Comparison of ENCODE assay signal across 8 cellular contexts in genomic region chr4:1720163-1720983, GRCh38. TPM values are rescaled to one million over a fixed set of nuclear protein-coding genes. Genes with fewer than 3 reads are reported as not detected.
A peak's percentile ranks its signal among the peaks of the same experiment; 100 is the strongest.
DNase-seq lines count a peak whose midpoint lies in the region; ATAC-seq, FAIRE-seq and TF ChIP-seq lines count a peak whose summit lies in the region.

No MANE protein-coding gene starts in this region.

- no peaks in the 10 kb centered on the region for H3K27me3 ChIP-seq in SU-DHL-6 (ENCODE audit: low read length)
- no peaks in the 10 kb centered on the region for H3K27me3 ChIP-seq in keratinocyte (ENCODE audit: control insufficient read depth, extremely low read depth, insufficient read depth, low read length)

- H3K79me2 ChIP-seq in SU-DHL-6 (ENCODE audit: insufficient read depth, low read length) (peaks cover 43% of the 10 kb centered on the region), keratinocyte (ENCODE audit: control insufficient read depth, insufficient read depth, low read length) (peaks cover 67% of the 10 kb centered on the region)

- H4K20me1 ChIP-seq in SU-DHL-6 (ENCODE audit: low read depth, low read length) (peaks cover 5% of the 10 kb centered on the region; the same call in 1 of the 2 replicates), keratinocyte (ENCODE audit: control insufficient read depth, extremely low read depth, insufficient read depth, low read length) (peaks cover under 1% of the 10 kb centered on the region)

- no peaks in the 10 kb centered on the region for H3K9me3 ChIP-seq in SU-DHL-6 (ENCODE audit: insufficient read depth, low read length)
- no peaks in the 10 kb centered on the region for H3K9me3 ChIP-seq in keratinocyte (ENCODE audit: control insufficient read depth, low read depth, low read length)

- H3K9me2 ChIP-seq in SU-DHL-6 (replicated peaks; ENCODE audit: insufficient read depth, low read length), result no peaks in the 10 kb centered on the region

- no peaks in the 10 kb centered on the region for H3K9me1 ChIP-seq in keratinocyte (ENCODE audit: control insufficient read depth, extremely low read depth, insufficient read depth, low read length)

- peak overlapping the region; percentile 85 for H3K27ac ChIP-seq in SU-DHL-6 (ENCODE audit: low read depth, low read length)
- H3K27ac ChIP-seq in keratinocyte (ENCODE audit: control insufficient read depth, insufficient read depth, low read length), result peak overlapping the region; percentile 60

- TF ChIP-seq CTCF in SU-DHL-6 (IDR thresholded peaks at IDR 0.05; ENCODE audit: insufficient read depth, low read length, poor library complexity, severe bottlenecking) (no peak), cardiac fibroblast (IDR thresholded peaks at IDR 0.05; ENCODE audit: low read depth, low read length) (no peak), keratinocyte (optimal IDR thresholded peaks at IDR 0.05 in 1 of 3, IDR thresholded peaks at IDR 0.05 in 1 of 3, conservative IDR thresholded peaks at IDR 0.05 in 1 of 3; ENCODE audit: extremely low read depth in 1 of 3, insufficient read depth in 2 of 3, low read length in 3 of 3) (no peak)

- DNase-seq in AG08396 (ENCODE audit: low spot score) (peak; percentile 68), cardiac fibroblast (ENCODE audit: low read depth in 2 of 2) (peak; percentile 49 to 51), keratinocyte (ENCODE audit: low read depth, low spot score) (no peak), COR-L47 (lab: John Stamatoyannopoulos, UW) (no peak)
- DNase-seq in stimulated activated CD4-positive, alpha-beta T cell treated with anti-CD3 and anti-CD28 coated beads, Interleukin-12 subunit alpha, Interleukin-12 subunit beta, amount 100 ng/mL, for 4 hours, result peak; percentile 48

- dilution Hi-C loops in keratinocyte (cut with MboI; ENCODE audit: extremely low pct_ligation_motif_present, low sequenced_read_pairs), result no loop called here

- H2AFZ ChIP-seq in SU-DHL-6 (ENCODE audit: low read depth, low read length, severe bottlenecking) (no peak overlapping the region), keratinocyte (ENCODE audit: control insufficient read depth, low read length) (peak overlapping the region; percentile 84)

- H3K4me2 ChIP-seq in SU-DHL-6 (ENCODE audit: low read depth, low read length, poor library complexity, severe bottlenecking) (peak overlapping the region; percentile 64), keratinocyte (ENCODE audit: control insufficient read depth, extremely low read depth, insufficient read depth, low read depth, low read length) (peak overlapping the region; percentile 92)

- FAIRE-seq in keratinocyte (lab: Jason Lieb, UNC), result no peak

- peak; percentile 25 for ATAC-seq in GM18511 (IDR thresholded peaks at IDR 0.05; ENCODE audit: unreplicated experiment)
- ATAC-seq in HG03039 (IDR thresholded peaks at IDR 0.05; ENCODE audit: unreplicated experiment), result peak; percentile 6

- peaks cover 45% of the 10 kb centered on the region for H3F3A ChIP-seq in SU-DHL-6 (ENCODE audit: insufficient read depth)

- H3K4me1 ChIP-seq in keratinocyte (ENCODE audit: control insufficient read depth, extremely low read depth, insufficient read depth, low read length), result peaks cover 17% of the 10 kb centered on the region

- H3K4me3 ChIP-seq in SU-DHL-6 (ENCODE audit: insufficient read depth, low read length, poor library complexity, severe bottlenecking), result peak overlapping the region; percentile 57
- H3K4me3 ChIP-seq in cardiac fibroblast (replicated peaks in 1 of 2; ENCODE audit: low read depth in 2 of 2, low read length in 2 of 2), result peak overlapping the region; percentile 68 to 71
- peak overlapping the region; percentile 75 to 81 (median 79) for H3K4me3 ChIP-seq in keratinocyte (ENCODE audit: control insufficient read depth in 2 of 3, extremely low read depth in 1 of 3, insufficient read depth in 2 of 3, low read depth in 1 of 3, low read length in 3 of 3)

- H3K9ac ChIP-seq in SU-DHL-6 (ENCODE audit: low read length) (peak overlapping the region; percentile 71), keratinocyte (ENCODE audit: control insufficient read depth, extremely low read depth, insufficient read depth, low read length) (peak overlapping the region; percentile 65)

- peaks cover 8% of the 10 kb centered on the region; the same call in 1 of the 2 replicates for H3K36me3 ChIP-seq in SU-DHL-6 (ENCODE audit: low read length)
- H3K36me3 ChIP-seq in keratinocyte (ENCODE audit: control insufficient read depth in 2 of 2, extremely low read depth in 1 of 2, insufficient read depth in 2 of 2, low read length in 2 of 2), result peaks cover 7 to 30% of the 10 kb centered on the region in 2 experiments

RNA-seq across cellular contexts. Expression of gene TMEM129, which starts 0.8 kb away (rescaled TPM):
- 11.7 to 30.0 TPM (median 15.3 TPM) in 3 replicates for polyA plus RNA-seq in keratinocyte
- polyA plus RNA-seq in keratinocyte (2011; ENCODE audit: low read depth), result 2.8 TPM
- polyA plus RNA-seq in keratinocyte (2011; cell fraction: cytosol; rRNA removed), result 12.4 and 25.7 TPM in 2 replicates
- polyA plus RNA-seq in keratinocyte (2011; cell fraction: nucleus; rRNA removed), result 28.0 and 46.3 TPM in 2 replicates
- polyA plus RNA-seq in keratinocyte (2012; ENCODE audit: low replicate concordance), result 16.9 and 20.4 TPM in 2 replicates
- 11.0 to 21.0 TPM (median 16.6 TPM) in 3 replicates for polyA minus RNA-seq in keratinocyte
- 50.3 TPM for polyA minus RNA-seq in keratinocyte (2011; cell fraction: cytosol; rRNA and poly(A)+ RNA removed)
- 24.2 and 26.2 TPM in 2 replicates for polyA minus RNA-seq in keratinocyte (2011; cell fraction: nucleus; rRNA and poly(A)+ RNA removed)

RNA-seq across cellular contexts. Expression of gene TACC3, which starts 0.9 kb away (rescaled TPM):
- 4.3 to 31.4 TPM (median 19.1 TPM) in 3 replicates for polyA plus RNA-seq in keratinocyte
- polyA plus RNA-seq in keratinocyte (2011; ENCODE audit: low read depth), result 0.94 TPM
- 7.5 and 8.6 TPM in 2 replicates for polyA plus RNA-seq in keratinocyte (2011; cell fraction: cytosol; rRNA removed)
- polyA plus RNA-seq in keratinocyte (2011; cell fraction: nucleus; rRNA removed), result 13.9 and 19.4 TPM in 2 replicates
- 2.1 and 37.1 TPM in 2 replicates for polyA plus RNA-seq in keratinocyte (2012; ENCODE audit: low replicate concordance)
- 3.8 to 33.5 TPM (median 10.3 TPM) in 3 replicates for polyA minus RNA-seq in keratinocyte
- polyA minus RNA-seq in keratinocyte (2011; cell fraction: cytosol; rRNA and poly(A)+ RNA removed), result 5.8 TPM
- 4.2 and 4.9 TPM in 2 replicates for polyA minus RNA-seq in keratinocyte (2011; cell fraction: nucleus; rRNA and poly(A)+ RNA removed)

RNA-seq across cellular contexts. Expression of gene SLBP, which starts 8.3 kb away (rescaled TPM):
- polyA plus RNA-seq in keratinocyte, result 52.1 to 90.6 TPM (median 77.1 TPM) in 3 replicates
- polyA plus RNA-seq in keratinocyte (2011; ENCODE audit: low read depth), result 90.5 TPM
- polyA plus RNA-seq in keratinocyte (2011; cell fraction: cytosol; rRNA removed), result 49.3 and 96.3 TPM in 2 replicates
- polyA plus RNA-seq in keratinocyte (2011; cell fraction: nucleus; rRNA removed), result 55.1 and 65.4 TPM in 2 replicates
- polyA plus RNA-seq in keratinocyte (2012; ENCODE audit: low replicate concordance), result 51.6 and 51.8 TPM in 2 replicates
- 14.2 to 44.1 TPM (median 24.5 TPM) in 3 replicates for polyA minus RNA-seq in keratinocyte
- 50.6 TPM for polyA minus RNA-seq in keratinocyte (2011; cell fraction: cytosol; rRNA and poly(A)+ RNA removed)
- 22.2 and 27.8 TPM in 2 replicates for polyA minus RNA-seq in keratinocyte (2011; cell fraction: nucleus; rRNA and poly(A)+ RNA removed)

RNA-seq across cellular contexts. Expression of gene FAM53A, which starts 36.3 kb away (rescaled TPM):
- 0.50 to 0.99 TPM (median 0.75 TPM) in 3 replicates for polyA plus RNA-seq in keratinocyte
- 0.64 TPM for polyA plus RNA-seq in keratinocyte (2011; ENCODE audit: low read depth)
- 0.21 and 1.1 TPM in 2 replicates for polyA plus RNA-seq in keratinocyte (2011; cell fraction: cytosol; rRNA removed)
- 1.1 and 1.7 TPM in 2 replicates for polyA plus RNA-seq in keratinocyte (2011; cell fraction: nucleus; rRNA removed)
- polyA plus RNA-seq in keratinocyte (2012; ENCODE audit: low replicate concordance), result 0.88 and 1.4 TPM in 2 replicates
- polyA minus RNA-seq in keratinocyte, result 0.40 to 3.1 TPM (median 0.64 TPM) in 3 replicates
- 4.8 TPM for polyA minus RNA-seq in keratinocyte (2011; cell fraction: cytosol; rRNA and poly(A)+ RNA removed)
- polyA minus RNA-seq in keratinocyte (2011; cell fraction: nucleus; rRNA and poly(A)+ RNA removed), result 1.1 and 1.2 TPM in 2 replicates

Comparison
In these comparisons a context has a peak if more than half of its experiments do, and no peak if none do; other contexts are left out.
1. DNase-seq: peak in AG08396 (single experiment), cardiac fibroblast (2 of 2) and stimulated activated CD4-positive, alpha-beta T cell treated with anti-CD3 and anti-CD28 coated beads, Interleukin-12 subunit alpha, Interleukin-12 subunit beta, amount 100 ng/mL, for 4 hours (single experiment); none in keratinocyte (single experiment) and COR-L47 (single experiment).
2. Peak in every context shown above with its lines, with median percentiles within 50 percentile points of each other: H3K4me3 ChIP-seq.